In genomic region chr1:41925712-41926111, GRCh38 we compare ENCODE assay signal across 16 cellular contexts. TPM values are rescaled to one million over a fixed set of nuclear protein-coding genes. Genes with fewer than 3 reads are reported as not detected.
DNase-seq lines count a peak whose midpoint lies in the region; ATAC-seq and TF ChIP-seq lines count a peak whose summit lies in the region.
"Had no signal": no experiment of that assay in that cellular context is flagged by ENCODE, and none has a peak within 500 bp of the region (broad histone marks: within the 10 kb centered on the region; RNA-seq: fewer than 3 reads in every experiment).

No MANE protein-coding gene starts in this region.

- H3K27me3 Mint-ChIP-seq in WTC11 (ENCODE audit: low read depth), result peaks cover 7% of the 10 kb centered on the region; the same call in 1 of the 2 replicates
- peaks cover 0 to 48% (median 0%) of the 10 kb centered on the region in 5 donors for H3K27me3 Mint-ChIP-seq in naive thymus-derived CD4-positive, alpha-beta T cell
- no peaks in the 10 kb centered on the region for H3K27me3 Mint-ChIP-seq in Calu3 (ENCODE audit: unreplicated experiment)

- no peak overlapping the region for H3K4ac ChIP-seq in mesenchymal stem cell (ENCODE audit: low read depth in 1 of 2, low read length in 2 of 2)

- WGBS in mesenchymal stem cell, result no CpG with 5 or more reads among the region's 1 CpG

- peaks cover 7% of the 10 kb centered on the region for H3K79me1 ChIP-seq in mesenchymal stem cell (replicated peaks; ENCODE audit: low read length, poor library complexity, severe bottlenecking)

- no peak overlapping the region for H2BK120ac ChIP-seq in mesenchymal stem cell (ENCODE audit: low read depth, low read length)

- no peak overlapping the region for H4K8ac ChIP-seq in mesenchymal stem cell (ENCODE audit: low read length)

- H3K4me1 ChIP-seq in mesenchymal stem cell (ENCODE audit: control insufficient read depth, insufficient read depth, low read depth, low read length), result no peaks in the 10 kb centered on the region
- peaks cover 0 to 2% of the 10 kb centered on the region in 2 donors for H3K4me1 ChIP-seq in naive thymus-derived CD4-positive, alpha-beta T cell (ENCODE audit: control insufficient read depth in 2 of 2, insufficient read depth in 2 of 2, low read length in 2 of 2)
- H3K4me1 ChIP-seq: Caco-2 had no signal

- POLR2A ChIA-PET in WTC11 (lab: Charles Lee), result no interaction called here
- POLR2A ChIA-PET in naive thymus-derived CD4-positive, alpha-beta T cell (lab: Charles Lee), result interaction anchor here (1.1 to 1.3 kb wide), 2 partner anchors 10 to 531 kb away, joined by 3 to 4 read pairs; no protein-coding TSS in a partner anchor

- H3K18ac ChIP-seq in mesenchymal stem cell (ENCODE audit: low read depth in 1 of 2, low read length in 2 of 2), result no peak overlapping the region

- H3K27ac Mint-ChIP-seq in WTC11 (no peak overlapping the region), Calu3 (ENCODE audit: unreplicated experiment) (no peak overlapping the region)
- no peak overlapping the region for H3K27ac Mint-ChIP-seq in naive thymus-derived CD4-positive, alpha-beta T cell
- H3K27ac Mint-ChIP-seq: progenitor cell of endocrine pancreas had no signal

- CTCF ChIA-PET in WTC11 (lab: Charles Lee), result no interaction called here
- CTCF ChIA-PET in naive thymus-derived CD4-positive, alpha-beta T cell (lab: Charles Lee), result no interaction called here
- CTCF ChIA-PET in Calu3 (lab: Charles Lee), result interaction anchor here (2.0 kb wide), 1 partner anchor 11 kb away, joined by 5 read pairs; no protein-coding TSS in a partner anchor

- no peak overlapping the region for H3K23ac ChIP-seq in mesenchymal stem cell (ENCODE audit: low read length in 2 of 2)

- no TSS peak for BruUV-seq in Calu3 (replicated peaks; lab: Mats Ljungman, UMichigan)

- intact Hi-C loops in naive thymus-derived CD4-positive, alpha-beta T cell (cut with micrococcal nuclease), result no loop called here
- intact Hi-C loops in Calu3 (cut with micrococcal nuclease; ENCODE audit: unreplicated experiment), result no loop called here

- H4K91ac ChIP-seq in mesenchymal stem cell (ENCODE audit: low read length), result no peak overlapping the region

- no peaks in the 10 kb centered on the region for H3K36me3 ChIP-seq in mesenchymal stem cell (ENCODE audit: control insufficient read depth in 1 of 2, insufficient read depth in 2 of 2, low read depth in 1 of 2, low read length in 2 of 2)
- no peaks in the 10 kb centered on the region for H3K36me3 ChIP-seq in naive thymus-derived CD4-positive, alpha-beta T cell (ENCODE audit: control insufficient read depth in 2 of 3, insufficient read depth in 3 of 3, low read length in 3 of 3)
- H3K36me3 ChIP-seq: thoracic aorta had no signal

- H2BK5ac ChIP-seq in mesenchymal stem cell (ENCODE audit: low read depth, low read length, poor library complexity, severe bottlenecking), result no peak overlapping the region

- H2AFZ ChIP-seq in mesenchymal stem cell (ENCODE audit: low read depth, low read length), result no peak overlapping the region
- H2AFZ ChIP-seq: PC-9 had no signal

- H2AK5ac ChIP-seq in mesenchymal stem cell (ENCODE audit: low read length, severe bottlenecking), result no peak overlapping the region

- ATAC-seq in WTC11, result peak; percentile 69
- no peak for ATAC-seq in naive thymus-derived CD4-positive, alpha-beta T cell
- ATAC-seq: HepG2 had no signal

- no peak for TF ChIP-seq CTCF in WTC11 (IDR thresholded peaks at IDR 0.05)
- TF ChIP-seq CTCF in Calu3 (IDR thresholded peaks at IDR 0.05; ENCODE audit: unreplicated experiment), result no peak

- H3K9me3 Mint-ChIP-seq in WTC11 (peaks cover 18% of the 10 kb centered on the region), Calu3 (ENCODE audit: low read depth, unreplicated experiment) (peaks cover 3% of the 10 kb centered on the region)
- H3K9me3 Mint-ChIP-seq in naive thymus-derived CD4-positive, alpha-beta T cell, result peaks cover 0 to 12% (median 0%) of the 10 kb centered on the region in 11 donors

- no peak overlapping the region for H3K9ac ChIP-seq in mesenchymal stem cell (ENCODE audit: low read length)

- H3K4me3 Mint-ChIP-seq in WTC11 (no peak overlapping the region), Calu3 (ENCODE audit: low read depth, unreplicated experiment) (no peak overlapping the region)
- H3K4me3 Mint-ChIP-seq in naive thymus-derived CD4-positive, alpha-beta T cell, result no peak overlapping the region

- peak; percentile 74 for DNase-seq in NCI-H2171 treated with DMSO at 0.1 percent for 48 hours (lab: John Stamatoyannopoulos, UW)
- DNase-seq in NCI-H2171 (lab: John Stamatoyannopoulos, UW), result no peak
- DNase-seq in NCI-H146 treated with DMSO at 0.1 percent for 48 hours (lab: John Stamatoyannopoulos, UW; ENCODE audit: unreplicated experiment), result peak; percentile 2
- no peak for DNase-seq in WTC11 (ENCODE audit: low spot score)
- peak; percentile 18 for DNase-seq in mesenchymal stem cell
- DNase-seq in naive thymus-derived CD4-positive, alpha-beta T cell, result no peak
- DNase-seq in Calu3, result no peak
- no peak for DNase-seq in stimulated activated CD4-positive, alpha-beta T cell treated with anti-CD3 and anti-CD28 coated beads, Interleukin-4, amount 100 ng/mL, for 24 hours
- DNase-seq: activated CD4-positive, alpha-beta T cell treated with anti-CD3 and anti-CD28 coated beads, Interleukin-2, amount 50 U/mL, for 1 hour; amygdala; Caco-2; PC-9; stimulated activated CD4-positive, alpha-beta T cell treated with anti-CD3 and anti-CD28 coated beads, Interleukin-12 subunit alpha, Interleukin-12 subunit beta, amount 100 ng/mL, for 4 hours had no signal

- no peaks in the 10 kb centered on the region for H3K4me1 Mint-ChIP-seq in WTC11
- peaks cover 0 to 8% (median 3%) of the 10 kb centered on the region in 7 donors for H3K4me1 Mint-ChIP-seq in naive thymus-derived CD4-positive, alpha-beta T cell
- peaks cover 34% of the 10 kb centered on the region for H3K4me1 Mint-ChIP-seq in Calu3 (ENCODE audit: low read depth, unreplicated experiment)

- H3K4me2 ChIP-seq in mesenchymal stem cell (ENCODE audit: low read length, poor library complexity, severe bottlenecking), result no peak overlapping the region
- H3K4me2 ChIP-seq: PC-9 had no signal

- H3K27ac ChIP-seq in mesenchymal stem cell (ENCODE audit: low read length, poor library complexity, severe bottlenecking), result no peak overlapping the region
- no peak overlapping the region for H3K27ac ChIP-seq in naive thymus-derived CD4-positive, alpha-beta T cell (ENCODE audit: low read depth, low read length)
- H3K27ac ChIP-seq: PC-9, thoracic aorta had no signal

- H3K27me3 ChIP-seq in mesenchymal stem cell (ENCODE audit: control insufficient read depth in 1 of 2, insufficient read depth in 1 of 2, low read length in 2 of 2), result no peaks in the 10 kb centered on the region
- H3K27me3 ChIP-seq in naive thymus-derived CD4-positive, alpha-beta T cell (ENCODE audit: control insufficient read depth in 2 of 2, insufficient read depth in 2 of 2, low read length in 2 of 2), result no peaks in the 10 kb centered on the region

- H3K36me3 Mint-ChIP-seq in WTC11 (peaks cover 8% of the 10 kb centered on the region), Calu3 (ENCODE audit: insufficient read depth, unreplicated experiment) (no peaks in the 10 kb centered on the region)
- H3K36me3 Mint-ChIP-seq in naive thymus-derived CD4-positive, alpha-beta T cell, result peaks cover 0 to 4% (median 0%) of the 10 kb centered on the region in 5 donors

- H3K14ac ChIP-seq in mesenchymal stem cell (ENCODE audit: low read length in 2 of 2), result no peak overlapping the region

- no peaks in the 10 kb centered on the region for H3K9me3 ChIP-seq in mesenchymal stem cell (ENCODE audit: control insufficient read depth, low read length)
- H3K9me3 ChIP-seq in naive thymus-derived CD4-positive, alpha-beta T cell (ENCODE audit: control insufficient read depth in 2 of 3, low read length in 3 of 3), result no peaks in the 10 kb centered on the region
- H3K9me3 ChIP-seq: Caco-2, thoracic aorta had no signal

- H3K4me3 ChIP-seq in mesenchymal stem cell (ENCODE audit: insufficient read depth in 1 of 2, low read depth in 1 of 2, low read length in 2 of 2), result no peak overlapping the region
- no peak overlapping the region for H3K4me3 ChIP-seq in naive thymus-derived CD4-positive, alpha-beta T cell (ENCODE audit: low read length)
- H3K4me3 ChIP-seq: PC-9, thoracic aorta had no signal

- H2BK12ac ChIP-seq in mesenchymal stem cell (ENCODE audit: low read length in 2 of 2), result no peak overlapping the region

- no peak overlapping the region for H2BK15ac ChIP-seq in mesenchymal stem cell (ENCODE audit: low read depth, poor library complexity, severe bottlenecking)

TF ChIP-seq in WTC11, 78 proteins besides CTCF, POLR2A, EP300 and RAD21 (continues in another document):
- TF ChIP-seq KAT7 (CRISPR knock-in tag; IDR thresholded peaks at IDR 0.05; ENCODE audit: borderline replicate concordance) (no peak), SMAD3 (CRISPR knock-in tag; IDR thresholded peaks at IDR 0.05; ENCODE audit: borderline replicate concordance) (no peak), ERG (CRISPR knock-in tag; IDR thresholded peaks at IDR 0.05) (no peak)

RNA-seq across cellular contexts. Expression of gene HIVEP3, which starts 7.0 kb away (rescaled TPM):
- total RNA-seq in WTC11 (2021) (0.44 to 0.57 TPM (median 0.55 TPM) in 3 replicates), Calu3 (2022) (5.6 and 9.0 TPM in 2 replicates)
- 3.5 TPM for polyA plus RNA-seq in mesenchymal stem cell (2013, experiment 1 of 2)
- polyA plus RNA-seq in mesenchymal stem cell (2013, experiment 2 of 2), result 3.6 TPM
- total RNA-seq in naive thymus-derived CD4-positive, alpha-beta T cell, result 10 to 100 TPM in 2 of 5 experiments, 1 to 10 TPM in 3; 6.6 to 19.1 (median 7.0) TPM
- polyA plus RNA-seq in naive thymus-derived CD4-positive, alpha-beta T cell, result 1 to 10 TPM; 4.3 to 7.2 TPM
- total RNA-seq: HepG2 had no signal

Comparison
In these comparisons a context has a peak if more than half of its experiments do, and no peak if none do; other contexts are left out.
1. DNase-seq: peak in NCI-H2171 treated with DMSO at 0.1 percent for 48 hours (single experiment), NCI-H146 treated with DMSO at 0.1 percent for 48 hours (single experiment) and mesenchymal stem cell (single experiment); none in NCI-H2171 (single experiment), WTC11 (single experiment), naive thymus-derived CD4-positive, alpha-beta T cell (0 of 9), Calu3 (single experiment) and stimulated activated CD4-positive, alpha-beta T cell treated with anti-CD3 and anti-CD28 coated beads, Interleukin-4, amount 100 ng/mL, for 24 hours (single experiment).